1 cellular context compared by ENCODE assay signal in genomic region chr1:212035123-212035834, GRCh38.
A peak's percentile ranks its signal among the peaks of the same experiment; 100 is the strongest.
TF ChIP-seq lines count a peak whose summit lies in the region.

TSS of gene DTL (plus strand) at chr1:212035748. CDS start at chr1:212035891, 143 bp downstream.
TSS of gene INTS7 (minus strand) at chr1:212035557. CDS start at chr1:212035437, 120 bp downstream.

TF ChIP-seq in liver, 16 proteins besides CTCF, POLR2A, EP300 and RAD21 (continued from another document):
- TF ChIP-seq REST (IDR thresholded peaks at IDR 0.05) (peak; percentile 67), HNF4G (IDR thresholded peaks at IDR 0.05) (peak; percentile 26), ATF3 (IDR thresholded peaks at IDR 0.05) (peak; percentile 66), EGR1 (IDR thresholded peaks at IDR 0.05; ENCODE audit: low read depth in 2 of 2) (no peak), FOXA1 (IDR thresholded peaks at IDR 0.05) (peak; percentile 9)
TF ChIP-seq in liver: peak in this region for 14.
